ENCODE assay signal across 10 cellular contexts in genomic region chr1:79259390-79260336, GRCh38.
A peak's percentile ranks its signal among the peaks of the same experiment; 100 is the strongest.
DNase-seq lines count a peak whose midpoint lies in the region; ATAC-seq and TF ChIP-seq lines count a peak whose summit lies in the region.
"Had no signal": no experiment of that assay in that cellular context is flagged by ENCODE, and none has a peak within 500 bp of the region (broad histone marks: within the 10 kb centered on the region; RNA-seq: fewer than 3 reads in every experiment).

No MANE protein-coding gene starts in this region.

- DNase-seq in LHCN-M2 (ENCODE audit: low read depth) = peak; percentile 58
- DNase-seq in cerebellar cortex (ENCODE audit: low spot score) = peak; percentile 3
- no peak for DNase-seq in progenitor cell of endocrine pancreas (ENCODE audit: low spot score, unreplicated experiment)
- no peak for DNase-seq in left colon
- no peak for DNase-seq in vagina (ENCODE audit: extremely low spot score in 2 of 2)
- no peak for DNase-seq in testis

- no peak overlapping the region for H3K4me2 ChIP-seq in DOHH2 (ENCODE audit: low read length)

- no peaks in the 10 kb centered on the region for H3K4me1 ChIP-seq in DOHH2 (ENCODE audit: control insufficient read depth, low read length)
- H3K4me1 ChIP-seq in vagina = no peaks in the 10 kb centered on the region
- H3K4me1 ChIP-seq in testis = no peaks in the 10 kb centered on the region
- H3K4me1 ChIP-seq: parathyroid adenoma, SJSA1 had no signal

- H3K27ac Mint-ChIP-seq in progenitor cell of endocrine pancreas = no peak overlapping the region

- TF ChIP-seq CTCF in DOHH2 (IDR thresholded peaks at IDR 0.05; ENCODE audit: low read depth, low read length, poor library complexity, severe bottlenecking) = peak; percentile 46
- TF ChIP-seq CTCF in progenitor cell of endocrine pancreas (IDR thresholded peaks at IDR 0.05; ENCODE audit: unreplicated experiment) = peak; percentile 73
- TF ChIP-seq CTCF in vagina (IDR thresholded peaks at IDR 0.05) = peak in 1 of 3 experiments; percentile 11
- peak in 1 of 3 experiments; percentile 36 for TF ChIP-seq CTCF in testis (IDR thresholded peaks at IDR 0.05)

- H3K27me3 ChIP-seq in DOHH2 (ENCODE audit: control insufficient read depth, low read length) (no peaks in the 10 kb centered on the region), vagina (no peaks in the 10 kb centered on the region), testis (no peaks in the 10 kb centered on the region)
- H3K27me3 ChIP-seq: SJSA1 had no signal

- no peaks in the 10 kb centered on the region for H3K9me3 Mint-ChIP-seq in progenitor cell of endocrine pancreas (ENCODE audit: low read depth)

- no peaks in the 10 kb centered on the region for H3K79me2 ChIP-seq in DOHH2 (ENCODE audit: control insufficient read depth, low read length)
- H3K79me2 ChIP-seq: parathyroid adenoma had no signal

- no peaks in the 10 kb centered on the region for H3K9me2 ChIP-seq in DOHH2 (replicated peaks; ENCODE audit: control insufficient read depth, low read length)

- no peaks in the 10 kb centered on the region for H4K20me1 ChIP-seq in DOHH2 (ENCODE audit: control insufficient read depth, insufficient read depth, low read depth, low read length)

- H3K4me3 ChIP-seq in DOHH2 (ENCODE audit: low read length) (no peak overlapping the region), vagina (no peak overlapping the region), testis (no peak overlapping the region)
- H3K4me3 ChIP-seq: SJSA1 had no signal

- H3K36me3 Mint-ChIP-seq in progenitor cell of endocrine pancreas (ENCODE audit: insufficient read depth) = no peaks in the 10 kb centered on the region

- H3K9me3 ChIP-seq in DOHH2 (ENCODE audit: control insufficient read depth, insufficient read depth, low read length) (no peaks in the 10 kb centered on the region), vagina (no peaks in the 10 kb centered on the region), testis (no peaks in the 10 kb centered on the region)
- H3K9me3 ChIP-seq: SJSA1 had no signal

- 66 to 69% methylated on average over 5 of the region's 5 CpGs for WGBS in testis, 2 donors

- no peaks in the 10 kb centered on the region for H3F3A ChIP-seq in DOHH2 (ENCODE audit: control insufficient read depth, insufficient read depth)

- H3K4me1 Mint-ChIP-seq in progenitor cell of endocrine pancreas (ENCODE audit: low read depth) = peaks cover 24% of the 10 kb centered on the region

- intact Hi-C loops in left colon (cut with DNase I, micrococcal nuclease) = no loop called here
- intact Hi-C loops in vagina (cut with DNase I) = no loop called here
- intact Hi-C loops in testis (cut with DNase I; ENCODE audit: low total_unique reads) = no loop called here

- H3K36me3 ChIP-seq in DOHH2 (ENCODE audit: control insufficient read depth, low read length) (no peaks in the 10 kb centered on the region), vagina (no peaks in the 10 kb centered on the region), testis (ENCODE audit: low read depth, missing control alignments) (no peaks in the 10 kb centered on the region)
- H3K36me3 ChIP-seq: SJSA1 had no signal

- ATAC-seq in GM21447 (IDR thresholded peaks at IDR 0.05; ENCODE audit: unreplicated experiment) = peak; percentile 49
- ATAC-seq in left colon = no peak

- H3K27ac ChIP-seq in DOHH2 (ENCODE audit: low read depth, low read length) (no peak overlapping the region), vagina (no peak overlapping the region), testis (no peak overlapping the region)
- H3K27ac ChIP-seq: parathyroid adenoma, SJSA1 had no signal

- H3K27me3 Mint-ChIP-seq in progenitor cell of endocrine pancreas = no peaks in the 10 kb centered on the region

- TF ChIP-seq POLR2A in vagina (IDR thresholded peaks at IDR 0.05) (no peak), testis (IDR thresholded peaks at IDR 0.05) (no peak)

- no peak overlapping the region for H3K4me3 Mint-ChIP-seq in progenitor cell of endocrine pancreas (ENCODE audit: low read depth)

Comparison
In these comparisons a context has a peak if more than half of its experiments do, and no peak if none do; other contexts are left out.
1. DNase-seq: peak in LHCN-M2 (single experiment) and cerebellar cortex (single experiment); none in progenitor cell of endocrine pancreas (single experiment), left colon (0 of 2), vagina (0 of 2) and testis (single experiment).